In the genomic region with DNA sequence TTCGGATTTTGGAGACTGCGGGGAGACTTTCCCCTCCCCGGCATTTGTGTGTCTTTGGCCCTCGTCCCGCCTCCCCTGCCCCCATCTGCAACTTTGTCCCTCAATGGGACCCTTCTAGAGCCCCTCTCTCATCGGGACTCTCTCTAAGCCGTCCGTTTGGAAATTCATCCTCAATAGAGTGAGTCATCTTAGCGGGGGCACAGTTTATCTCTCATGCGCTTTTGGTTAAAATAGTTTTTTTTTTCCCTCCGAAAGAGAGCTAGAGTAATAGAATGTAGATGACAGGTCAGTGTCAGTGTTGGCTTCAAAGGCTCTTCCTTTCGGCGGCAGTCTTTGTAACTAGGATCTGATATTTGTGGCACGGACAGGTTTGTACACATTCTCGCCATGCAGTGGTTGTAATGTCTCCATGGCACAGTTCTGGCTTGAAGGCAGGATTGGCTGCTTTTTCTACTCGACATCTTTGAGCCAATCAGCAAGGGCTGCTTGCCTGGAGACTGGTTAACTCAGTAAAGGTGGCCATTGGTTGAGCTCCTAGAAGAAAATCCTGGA, we compare ENCODE assay signal across 8 cellular contexts. TPM values are rescaled to one million over a fixed set of nuclear protein-coding genes. Genes with fewer than 3 reads are reported as not detected.
A peak's percentile ranks its signal among the peaks of the same experiment; 100 is the strongest.
DNase-seq lines count a peak whose midpoint lies in the region; ATAC-seq lines count a peak whose summit lies in the region.

No MANE protein-coding gene starts in this region.

- peak; percentile 68 for ATAC-seq in GM19455 (IDR thresholded peaks at IDR 0.05; ENCODE audit: unreplicated experiment)
- ATAC-seq in activated CD8-positive, alpha-beta T cell treated with anti-CD3 and anti-CD28 coated beads, Interleukin-2, amount 10 ng/mL, durations not matched to agents 7 days and 5 days, result peak; percentile 75

- H3K9me3 ChIP-seq in CD8-positive, alpha-beta memory T cell (ENCODE audit: low read length), result no peaks in the 10 kb centered on the region

- peaks cover 4 to 17% (median 6%) of the 10 kb centered on the region in 3 donors for H3K36me3 Mint-ChIP-seq in CD8-positive, alpha-beta memory T cell
- H3K36me3 Mint-ChIP-seq in activated CD8-positive, alpha-beta T cell treated with anti-CD3 and anti-CD28 coated beads, Interleukin-2, amount 10 ng/mL, durations not matched to agents 7 days and 5 days (ENCODE audit: low read depth), result peaks cover 29% of the 10 kb centered on the region

- H3K4me1 Mint-ChIP-seq in CD8-positive, alpha-beta memory T cell, result peaks cover 27 to 45% (median 35%) of the 10 kb centered on the region in 3 donors
- peaks cover 37% of the 10 kb centered on the region for H3K4me1 Mint-ChIP-seq in activated CD8-positive, alpha-beta T cell treated with anti-CD3 and anti-CD28 coated beads, Interleukin-2, amount 10 ng/mL, durations not matched to agents 7 days and 5 days (ENCODE audit: low read depth)

- CTCF ChIA-PET in CD8-positive, alpha-beta memory T cell (lab: Charles Lee), result interaction anchor here (0.7 to 4.8 kb wide), 6 partner anchors 60 to 272 kb away, joined by 3 to 45 read pairs (median 8); no protein-coding TSS in a partner anchor
- CTCF ChIA-PET in activated CD8-positive, alpha-beta T cell treated with anti-CD3 and anti-CD28 coated beads, Interleukin-2, amount 10 ng/mL, durations not matched to agents 7 days and 5 days (lab: Charles Lee), result interaction anchor here (0.7 to 3.5 kb wide), 14 partner anchors 9 to 271 kb away, joined by 3 to 17 read pairs (median 4); a partner anchor contains a TSS

- H3K4me3 Mint-ChIP-seq in CD8-positive, alpha-beta memory T cell, result peak overlapping the region; percentile 89 to 98 (median 95)
- peak overlapping the region; percentile 93 for H3K4me3 Mint-ChIP-seq in activated CD8-positive, alpha-beta T cell treated with anti-CD3 and anti-CD28 coated beads, Interleukin-2, amount 10 ng/mL, durations not matched to agents 7 days and 5 days

- H3K27ac Mint-ChIP-seq in CD8-positive, alpha-beta memory T cell, result peak overlapping the region; percentile 87 to 99 (median 95)
- peak overlapping the region; percentile 96 for H3K27ac Mint-ChIP-seq in activated CD8-positive, alpha-beta T cell treated with anti-CD3 and anti-CD28 coated beads, Interleukin-2, amount 10 ng/mL, durations not matched to agents 7 days and 5 days

- H3K27me3 Mint-ChIP-seq in CD8-positive, alpha-beta memory T cell, result no peaks in the 10 kb centered on the region
- H3K27me3 Mint-ChIP-seq in activated CD8-positive, alpha-beta T cell treated with anti-CD3 and anti-CD28 coated beads, Interleukin-2, amount 10 ng/mL, durations not matched to agents 7 days and 5 days (ENCODE audit: low read depth), result peaks cover 7% of the 10 kb centered on the region

- H3K9me3 Mint-ChIP-seq in CD8-positive, alpha-beta memory T cell, result no peaks in the 10 kb centered on the region
- no peaks in the 10 kb centered on the region for H3K9me3 Mint-ChIP-seq in activated CD8-positive, alpha-beta T cell treated with anti-CD3 and anti-CD28 coated beads, Interleukin-2, amount 10 ng/mL, durations not matched to agents 7 days and 5 days (ENCODE audit: insufficient read depth)

- peak; percentile 37 to 81 (median 71) for DNase-seq in CD8-positive, alpha-beta memory T cell
- peak; percentile 82 for DNase-seq in HK-2 (ENCODE audit: unreplicated experiment)
- peak; percentile 92 for DNase-seq in NCI-H82 (lab: John Stamatoyannopoulos, UW)
- peak; percentile 87 for DNase-seq in activated CD8-positive, alpha-beta T cell treated with anti-CD3 and anti-CD28 coated beads, Interleukin-2, amount 10 ng/mL, durations not matched to agents 7 days and 5 days
- DNase-seq in effector CD8-positive, alpha-beta T cell (lab: John Stamatoyannopoulos, UW), result peak; percentile 52
- DNase-seq in medulla oblongata (ENCODE audit: extremely low spot score), result peak; percentile 94
- DNase-seq in stimulated activated CD8-positive, alpha-beta memory T cell treated with anti-CD3 and anti-CD28 coated beads, Interleukin-12 subunit alpha, Interleukin-12 subunit beta, amount 100 ng/mL, for 4 hours (ENCODE audit: low read depth), result peak; percentile 24

- H3K4me1 ChIP-seq in CD8-positive, alpha-beta memory T cell (ENCODE audit: insufficient read depth, low read length), result peaks cover 21% of the 10 kb centered on the region

- H3K27ac ChIP-seq in CD8-positive, alpha-beta memory T cell (ENCODE audit: low read depth, low read length), result peak overlapping the region; percentile 81

- POLR2A ChIA-PET in CD8-positive, alpha-beta memory T cell (lab: Charles Lee), result interaction anchor here (0.5 to 0.7 kb wide), 5 partner anchors 9 to 530 kb away, joined by 3 to 4 read pairs (median 3); a partner anchor contains a TSS
- POLR2A ChIA-PET in activated CD8-positive, alpha-beta T cell treated with anti-CD3 and anti-CD28 coated beads, Interleukin-2, amount 10 ng/mL, durations not matched to agents 7 days and 5 days (lab: Charles Lee), result interaction anchor here (0.7 to 5.3 kb wide), 12 partner anchors 84 to 259 kb away, joined by 3 to 52 read pairs (median 4); a partner anchor contains a TSS

- no peaks in the 10 kb centered on the region for H3K36me3 ChIP-seq in CD8-positive, alpha-beta memory T cell (ENCODE audit: insufficient read depth, low read length)

- peak overlapping the region; percentile 96 for H3K4me3 ChIP-seq in CD8-positive, alpha-beta memory T cell (ENCODE audit: low read length)

- no peaks in the 10 kb centered on the region for H3K27me3 ChIP-seq in CD8-positive, alpha-beta memory T cell (ENCODE audit: insufficient read depth, low read length, poor library complexity, severe bottlenecking)

RNA-seq across cellular contexts. Expression of a gene that starts 1.0 kb away (rescaled TPM):
- total RNA-seq in CD8-positive, alpha-beta memory T cell, result 10 to 100 TPM; 18.0 to 21.1 TPM
- 10.3 TPM for polyA plus RNA-seq in CD8-positive, alpha-beta memory T cell
- 10 to 100 TPM; 25.1 to 29.0 TPM for total RNA-seq in activated CD8-positive, alpha-beta T cell treated with anti-CD3 and anti-CD28 coated beads, Interleukin-2, amount 10 ng/mL, durations not matched to agents 7 days and 5 days

Comparison
In these comparisons a context has a peak if more than half of its experiments do, and no peak if none do; other contexts are left out.
1. Peak in every context shown above with its lines: DNase-seq, ATAC-seq, H3K4me3 ChIP-seq and H3K27ac ChIP-seq.
2. DNase-seq: peak in every context shown above with its lines; median percentile 94 in medulla oblongata; 92 in NCI-H82; 87 in activated CD8-positive, alpha-beta T cell treated with anti-CD3 and anti-CD28 coated beads, Interleukin-2, amount 10 ng/mL, durations not matched to agents 7 days and 5 days; 82 in HK-2; 71 in CD8-positive, alpha-beta memory T cell; 52 in effector CD8-positive, alpha-beta T cell; 24 in stimulated activated CD8-positive, alpha-beta memory T cell treated with anti-CD3 and anti-CD28 coated beads, Interleukin-12 subunit alpha, Interleukin-12 subunit beta, amount 100 ng/mL, for 4 hours.